In the genomic region with DNA sequence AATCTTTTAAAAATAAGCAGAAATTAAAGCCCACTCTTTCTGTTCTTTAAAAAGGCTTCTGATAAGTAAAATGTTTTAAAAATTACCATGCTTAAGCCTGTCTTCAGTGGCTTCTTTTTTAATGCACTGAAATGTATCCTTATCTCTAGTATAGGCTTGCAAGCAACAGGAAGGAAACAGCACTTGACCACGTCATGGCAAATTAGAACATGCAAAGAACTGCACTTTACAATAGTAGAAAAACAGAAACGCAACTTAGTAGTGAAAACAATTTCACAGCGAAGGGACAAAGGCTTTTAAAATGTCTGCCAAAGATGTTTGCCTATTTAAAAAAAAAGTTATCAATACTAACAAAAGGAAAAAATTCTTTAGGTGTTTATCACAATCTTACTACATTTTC, we compare ENCODE assay signal across 8 cellular contexts. TPM values are rescaled to one million over a fixed set of nuclear protein-coding genes. Genes with fewer than 3 reads are reported as not detected.
A peak's percentile ranks its signal among the peaks of the same experiment; 100 is the strongest.
DNase-seq lines count a peak whose midpoint lies in the region; ATAC-seq and TF ChIP-seq lines count a peak whose summit lies in the region.

No MANE protein-coding gene starts in this region.

- peak overlapping the region; percentile 91 for H3K27ac Mint-ChIP-seq in activated CD4-positive, alpha-beta T cell treated with anti-CD3 and anti-CD28 coated beads, Interleukin-2, amount 10 ng/mL, durations not matched to agents 24 days and 14 days
- H3K27ac Mint-ChIP-seq in neural progenitor cell (no peak overlapping the region), Caco-2 (ENCODE audit: unreplicated experiment) (no peak overlapping the region)

- H3K79me2 ChIP-seq in fibroblast of lung (ENCODE audit: control insufficient read depth, insufficient read depth, low read length) (peaks cover 9% of the 10 kb centered on the region), neural progenitor cell (ENCODE audit: low read depth) (no peaks in the 10 kb centered on the region)

- DNase-seq in COLO829 (ENCODE audit: low spot score) (peak; percentile 46), fibroblast of lung (ENCODE audit: low read depth in 2 of 2) (peak; percentile 59 to 67), sciatic nerve (ENCODE audit: low spot score) (no peak), neural progenitor cell (ENCODE audit: low spot score) (no peak), Caco-2 (no peak)
- DNase-seq in activated CD4-positive, alpha-beta T cell treated with anti-CD3 and anti-CD28 coated beads, Interleukin-2, amount 10 ng/mL, durations not matched to agents 24 days and 14 days = peak; percentile 90

- no peaks in the 10 kb centered on the region for H3K36me3 ChIP-seq in fibroblast of lung (ENCODE audit: control insufficient read depth, insufficient read depth, low read length)
- no peaks in the 10 kb centered on the region for H3K36me3 ChIP-seq in neural progenitor cell
- no peaks in the 10 kb centered on the region for H3K36me3 ChIP-seq in Caco-2 (ENCODE audit: control insufficient read depth, insufficient read depth, low read length)

- ATAC-seq in GM19452 (IDR thresholded peaks at IDR 0.05; ENCODE audit: unreplicated experiment) (peak; percentile 50), HG03565 (IDR thresholded peaks at IDR 0.05; ENCODE audit: unreplicated experiment) (peak; percentile 55), sciatic nerve (peak; percentile 79)

- peaks cover 56% of the 10 kb centered on the region for H3K4me1 Mint-ChIP-seq in activated CD4-positive, alpha-beta T cell treated with anti-CD3 and anti-CD28 coated beads, Interleukin-2, amount 10 ng/mL, durations not matched to agents 24 days and 14 days
- H3K4me1 Mint-ChIP-seq in neural progenitor cell = no peaks in the 10 kb centered on the region
- H3K4me1 Mint-ChIP-seq in Caco-2 (ENCODE audit: low read depth, unreplicated experiment) = peaks cover 27% of the 10 kb centered on the region

- H4K20me1 ChIP-seq in fibroblast of lung (ENCODE audit: control insufficient read depth, extremely low read depth, insufficient read depth, low read length) (no peaks in the 10 kb centered on the region), neural progenitor cell (ENCODE audit: low read depth) (no peaks in the 10 kb centered on the region)

- H2AFZ ChIP-seq in fibroblast of lung (ENCODE audit: low read length) = no peak overlapping the region
- H2AFZ ChIP-seq in neural progenitor cell (replicated peaks) = no peak overlapping the region

- H3K4me3 ChIP-seq in fibroblast of lung (replicated peaks in 1 of 4; ENCODE audit: control extremely low read depth in 1 of 4, insufficient read depth in 1 of 4, low read depth in 3 of 4, low read length in 4 of 4) (no peak overlapping the region), neural progenitor cell (no peak overlapping the region), Caco-2 (ENCODE audit: low read depth, low read length) (no peak overlapping the region)

- intact Hi-C loops in activated CD4-positive, alpha-beta T cell treated with anti-CD3 and anti-CD28 coated beads, Interleukin-2, amount 10 ng/mL, durations not matched to agents 24 days and 14 days (cut with micrococcal nuclease) = loop anchor here (1.0 to 10.0 kb wide), 6 partner anchors 13 to 482 kb away; a partner anchor contains a TSS
- intact Hi-C loops in sciatic nerve (cut with DNase I) = no loop called here
- intact Hi-C loops in Caco-2 (cut with micrococcal nuclease; ENCODE audit: unreplicated experiment) = no loop called here

- H3K27me3 ChIP-seq in fibroblast of lung (ENCODE audit: control insufficient read depth, insufficient read depth, low read length) = no peaks in the 10 kb centered on the region
- no peaks in the 10 kb centered on the region for H3K27me3 ChIP-seq in neural progenitor cell
- H3K27me3 ChIP-seq in Caco-2 (replicated peaks; ENCODE audit: control insufficient read depth, insufficient read depth, low read length) = no peaks in the 10 kb centered on the region

- peaks cover 22% of the 10 kb centered on the region for H3K36me3 Mint-ChIP-seq in activated CD4-positive, alpha-beta T cell treated with anti-CD3 and anti-CD28 coated beads, Interleukin-2, amount 10 ng/mL, durations not matched to agents 24 days and 14 days (ENCODE audit: low read depth)
- H3K36me3 Mint-ChIP-seq in neural progenitor cell = no peaks in the 10 kb centered on the region
- H3K36me3 Mint-ChIP-seq in Caco-2 (ENCODE audit: insufficient read depth, unreplicated experiment) = peaks cover 35% of the 10 kb centered on the region

- POLR2A ChIA-PET in Caco-2 (lab: Charles Lee) = no interaction called here

- H3K9me3 Mint-ChIP-seq in activated CD4-positive, alpha-beta T cell treated with anti-CD3 and anti-CD28 coated beads, Interleukin-2, amount 10 ng/mL, durations not matched to agents 24 days and 14 days = no peaks in the 10 kb centered on the region
- H3K9me3 Mint-ChIP-seq in neural progenitor cell (no peaks in the 10 kb centered on the region), Caco-2 (ENCODE audit: unreplicated experiment) (no peaks in the 10 kb centered on the region)

- H3K9ac ChIP-seq in fibroblast of lung (ENCODE audit: insufficient read depth, low read length) (no peak overlapping the region), neural progenitor cell (no peak overlapping the region)

- CTCF ChIA-PET in Caco-2 (lab: Charles Lee) = no interaction called here

- TF ChIP-seq CTCF in fibroblast of lung (conservative IDR thresholded peaks at IDR 0.05 in 1 of 2, IDR thresholded peaks at IDR 0.05 in 1 of 2; ENCODE audit: low read depth in 1 of 2, low read length in 2 of 2) (no peak), neural progenitor cell (IDR thresholded peaks at IDR 0.05) (no peak), Caco-2 (IDR thresholded peaks at IDR 0.05; ENCODE audit: insufficient read depth in 1 of 2, low read depth in 1 of 2, low read length in 1 of 2, severe bottlenecking in 1 of 2, unreplicated experiment in 1 of 2) (no peak)

- no TSS peak for BruUV-seq in Caco-2 (replicated peaks; lab: Mats Ljungman, UMichigan)

- H3F3A ChIP-seq in neural progenitor cell (ENCODE audit: low read depth) = no peaks in the 10 kb centered on the region

- H3K4me2 ChIP-seq in fibroblast of lung (ENCODE audit: extremely low read depth, insufficient read depth, low read length) (peak overlapping the region; percentile 57), neural progenitor cell (no peak overlapping the region)

- no peaks in the 10 kb centered on the region for H3K9me3 ChIP-seq in fibroblast of lung (ENCODE audit: control insufficient read depth, insufficient read depth, low read depth, low read length)
- no peaks in the 10 kb centered on the region for H3K9me3 ChIP-seq in neural progenitor cell (ENCODE audit: low read depth)
- H3K9me3 ChIP-seq in Caco-2 = no peaks in the 10 kb centered on the region

- no peak overlapping the region for H3K27ac ChIP-seq in fibroblast of lung (ENCODE audit: insufficient read depth, low read length)
- no peak overlapping the region for H3K27ac ChIP-seq in neural progenitor cell

- H3K27me3 Mint-ChIP-seq in activated CD4-positive, alpha-beta T cell treated with anti-CD3 and anti-CD28 coated beads, Interleukin-2, amount 10 ng/mL, durations not matched to agents 24 days and 14 days = no peaks in the 10 kb centered on the region
- H3K27me3 Mint-ChIP-seq in neural progenitor cell (ENCODE audit: insufficient read depth, low read depth) (no peaks in the 10 kb centered on the region), Caco-2 (ENCODE audit: insufficient read depth, unreplicated experiment) (no peaks in the 10 kb centered on the region)

- H3K4me3 Mint-ChIP-seq in activated CD4-positive, alpha-beta T cell treated with anti-CD3 and anti-CD28 coated beads, Interleukin-2, amount 10 ng/mL, durations not matched to agents 24 days and 14 days = peak overlapping the region; percentile 76
- H3K4me3 Mint-ChIP-seq in neural progenitor cell (no peak overlapping the region), Caco-2 (ENCODE audit: unreplicated experiment) (no peak overlapping the region)

- H3K4me1 ChIP-seq in fibroblast of lung (ENCODE audit: control insufficient read depth, extremely low read depth, insufficient read depth, low read length) (peaks cover 4% of the 10 kb centered on the region), neural progenitor cell (no peaks in the 10 kb centered on the region), Caco-2 (peaks cover 7% of the 10 kb centered on the region; the same call in 1 of the 2 replicates)

RNA-seq across cellular contexts. Expression of a gene that starts 36.3 kb away (rescaled TPM):
- total RNA-seq in activated CD4-positive, alpha-beta T cell treated with anti-CD3 and anti-CD28 coated beads, Interleukin-2, amount 10 ng/mL, durations not matched to agents 24 days and 14 days = 65.0 and 65.8 TPM in 2 replicates
- total RNA-seq in fibroblast of lung = 34.7 and 38.5 TPM in 2 replicates
- 31.5 and 41.0 TPM in 2 replicates for polyA plus RNA-seq in fibroblast of lung
- 21.1 and 29.2 TPM in 2 replicates for polyA plus RNA-seq in fibroblast of lung (2012)
- polyA minus RNA-seq in fibroblast of lung (ENCODE audit: low replicate concordance) = 8.5 and 25.1 TPM in 2 replicates
- 61.7 TPM for total RNA-seq in sciatic nerve
- total RNA-seq in neural progenitor cell (ENCODE audit: low replicate concordance) = 9.3 and 17.2 TPM in 2 replicates
- 108 and 116 TPM in 2 replicates for total RNA-seq in Caco-2 (2022)

Comparison
In these comparisons a context has a peak if more than half of its experiments do, and no peak if none do; other contexts are left out.
1. DNase-seq: peak in COLO829 (single experiment), activated CD4-positive, alpha-beta T cell treated with anti-CD3 and anti-CD28 coated beads, Interleukin-2, amount 10 ng/mL, durations not matched to agents 24 days and 14 days (single experiment) and fibroblast of lung (2 of 2); none in sciatic nerve (single experiment), neural progenitor cell (single experiment) and Caco-2 (0 of 2).
2. Peak in every context shown above with its lines, with median percentiles within 50 percentile points of each other: ATAC-seq.